ENCODE assay signal across 13 cellular contexts in genomic region chr19:55442372-55443044, GRCh38. TPM values are rescaled to one million over a fixed set of nuclear protein-coding genes. Genes with fewer than 3 reads are reported as not detected.
DNase-seq lines count a peak whose midpoint lies in the region; ATAC-seq and TF ChIP-seq lines count a peak whose summit lies in the region.
"Had no signal": no experiment of that assay in that cellular context is flagged by ENCODE, and none has a peak within 500 bp of the region (broad histone marks: within the 10 kb centered on the region; RNA-seq: fewer than 3 reads in every experiment).

No MANE protein-coding gene starts in this region.

- peaks cover 3% of the 10 kb centered on the region; the same call in 1 of the 2 replicates for H3K4me1 ChIP-seq in HEK293 (ENCODE audit: control insufficient read depth, insufficient read depth, low read length)
- peaks cover 0 to 25% (median 21%) of the 10 kb centered on the region in 4 donors for H3K4me1 ChIP-seq in sigmoid colon

- peaks cover 66 to 89% (median 72%) of the 10 kb centered on the region in 3 donors for H3K27me3 ChIP-seq in sigmoid colon

- no peak overlapping the region for H3K27ac Mint-ChIP-seq in T-helper 17 cell

- ATAC-seq in T-helper 17 cell: peak; percentile 74
- ATAC-seq: lower lobe of right lung had no signal

- TF ChIP-seq CTCF in HEK293 (tag by site-specific recombination; IDR thresholded peaks at IDR 0.05) (no peak), sigmoid colon (IDR thresholded peaks at IDR 0.05) (no peak)

- 1 to 2% methylated on average over 77 of the region's 77 CpGs for whole genome bisulfite sequencing in sigmoid colon, 2 donors

- H3K27ac ChIP-seq in HEK293 (ENCODE audit: extremely low read depth, low read depth, low read length): no peak overlapping the region
- H3K27ac ChIP-seq in sigmoid colon: no peak overlapping the region
- H3K27ac ChIP-seq: lower lobe of right lung, SK-N-MC had no signal

- 0 out of 2 replicates have a peak overlapping the region, but pooled peaks have one; percentile 3 for H3K4me3 ChIP-seq in HEK293 (ENCODE audit: low read depth, low read length)
- H3K4me3 ChIP-seq in sigmoid colon: no peak overlapping the region
- H3K4me3 ChIP-seq: lower lobe of right lung had no signal

- POLR2A ChIA-PET in HEK293 (lab: Yijun Ruan, JAX): interaction anchor here (0.6 kb wide), 1 partner anchor 33 kb away, joined by 5 read pairs; no protein-coding TSS in a partner anchor

- H3K9me3 ChIP-seq in HEK293 (ENCODE audit: control insufficient read depth, insufficient read depth, low read depth, low read length) (no peaks in the 10 kb centered on the region), T-helper 17 cell (ENCODE audit: control insufficient read depth, low read length, poor library complexity, severe bottlenecking) (no peaks in the 10 kb centered on the region), sigmoid colon (no peaks in the 10 kb centered on the region)
- H3K9me3 ChIP-seq: lower lobe of right lung had no signal

- no peak for TF ChIP-seq EP300 in sigmoid colon (IDR thresholded peaks at IDR 0.05)

- peaks cover 19% of the 10 kb centered on the region for H3K4me1 Mint-ChIP-seq in T-helper 17 cell

- H3K36me3 Mint-ChIP-seq in T-helper 17 cell (ENCODE audit: low read depth): peaks cover 9% of the 10 kb centered on the region

- H3K4me3 Mint-ChIP-seq in T-helper 17 cell: peak overlapping the region; percentile 68

- CTCF ChIA-PET in HEK293 (lab: Yijun Ruan, JAX): interaction anchor here (1.7 kb wide), 1 partner anchor 24 kb away, joined by 5 read pairs; no protein-coding TSS in a partner anchor

- DNase-seq in NCI-H1092 treated with DMSO at 0.1 percent for 48 hours (lab: John Stamatoyannopoulos, UW): peak; percentile 22
- no peak for DNase-seq in NCI-H1092 (lab: John Stamatoyannopoulos, UW)
- no peak for DNase-seq in T-helper 17 cell
- DNase-seq in left kidney (ENCODE audit: low read depth, low spot score): peak; percentile 34
- no peak for DNase-seq in NOMO-1 treated with DMSO at 0.1 percent for 48 hours (lab: John Stamatoyannopoulos, UW; ENCODE audit: unreplicated experiment)
- no peak for DNase-seq in sigmoid colon
- no peak for DNase-seq in OCI-M2 (lab: John Stamatoyannopoulos, UW; ENCODE audit: unreplicated experiment)
- DNase-seq: glutamatergic neuron, lower lobe of right lung had no signal

- H3K36me3 ChIP-seq in HEK293 (ENCODE audit: control insufficient read depth in 2 of 2, insufficient read depth in 1 of 2, low read length in 2 of 2) (no peaks in the 10 kb centered on the region), sigmoid colon (no peaks in the 10 kb centered on the region)
- H3K36me3 ChIP-seq: lower lobe of right lung had no signal

- H3K27me3 Mint-ChIP-seq in T-helper 17 cell: peaks cover 58% of the 10 kb centered on the region

- intact Hi-C loops in sigmoid colon (cut with DNase I): no loop called here

- TF ChIP-seq POLR2A in sigmoid colon (IDR thresholded peaks at IDR 0.05): no peak

TF ChIP-seq in HEK293, 187 proteins besides CTCF, POLR2A, EP300 and RAD21:
- TF ChIP-seq ZNF138 (tag by site-specific recombination; IDR thresholded peaks at IDR 0.05; ENCODE audit: borderline replicate concordance) (no peak), ZNF391 (tag by site-specific recombination; IDR thresholded peaks at IDR 0.05; ENCODE audit: borderline replicate concordance, low read depth) (no peak), ZBTB7A (tag by site-specific recombination; IDR thresholded peaks at IDR 0.05; ENCODE audit: low read depth) (no peak), ZNF548 (tag by site-specific recombination; IDR thresholded peaks at IDR 0.05) (no peak), ZBTB20 (tag by site-specific recombination; IDR thresholded peaks at IDR 0.05) (no peak), RBAK (tag by site-specific recombination; IDR thresholded peaks at IDR 0.05) (no peak), ZSCAN5A (tag by site-specific recombination; IDR thresholded peaks at IDR 0.05) (no peak)
TF ChIP-seq in HEK293: peak in this region for 0.

RNA-seq across cellular contexts. Expression of gene SHISA7, which starts 0.6 kb away (rescaled TPM):
- not detected for total RNA-seq in T-helper 17 cell
- total RNA-seq in sigmoid colon: under 1 TPM in 3 of 4 donors, not detected in 1; 0.28 to 0.41 (median 0.36) TPM
- polyA plus RNA-seq in sigmoid colon: under 1 TPM in 1 of 3 donors, not detected in 2; 0.04 TPM
- total RNA-seq: dermis microvascular lymphatic vessel endothelial cell, lower lobe of right lung had no signal

RNA-seq across cellular contexts. Expression of gene ISOC2, which starts 18.9 kb away (rescaled TPM):
- total RNA-seq in T-helper 17 cell (1 to 10 TPM; 6.5 to 7.2 TPM), sigmoid colon (100 to 1,000 TPM in 2 of 4 donors, 10 to 100 TPM in 2; 90.3 to 114 (median 101) TPM)
- 100 to 1,000 TPM; 147 to 173 (median 162) TPM for polyA plus RNA-seq in sigmoid colon

RNA-seq across cellular contexts. Expression of gene C19orf85, which starts 22.0 kb away (rescaled TPM):
- total RNA-seq in T-helper 17 cell (not detected), sigmoid colon (not detected)
- under 1 TPM in 1 of 3 donors, not detected in 2; 0.07 TPM for polyA plus RNA-seq in sigmoid colon
- total RNA-seq: dermis microvascular lymphatic vessel endothelial cell, lower lobe of right lung had no signal
- polyA plus RNA-seq: adipose tissue had no signal

RNA-seq across cellular contexts. Expression of gene ZNF628, which starts 33.9 kb away (rescaled TPM):
- total RNA-seq in T-helper 17 cell (10 to 100 TPM; 19.4 to 25.5 TPM), sigmoid colon (10 to 100 TPM in 1 of 4 donors, 1 to 10 TPM in 3; 1.4 to 15.0 (median 3.7) TPM)
- 10 to 100 TPM in 1 of 3 donors, 1 to 10 TPM in 2; 1.8 to 10.1 (median 2.5) TPM for polyA plus RNA-seq in sigmoid colon

RNA-seq across cellular contexts. Expression of gene UBE2S, which starts 34.9 kb away (rescaled TPM):
- 10 to 100 TPM; 64.6 to 78.1 TPM for total RNA-seq in T-helper 17 cell
- total RNA-seq in sigmoid colon: 10 to 100 TPM; 11.8 to 23.9 (median 14.8) TPM
- 10 to 100 TPM in 2 of 3 donors, 1 to 10 TPM in 1; 6.6 to 32.6 (median 16.2) TPM for polyA plus RNA-seq in sigmoid colon

Comparison
In these comparisons a context has a peak if more than half of its experiments do, and no peak if none do; other contexts are left out.
1. DNase-seq: peak in NCI-H1092 treated with DMSO at 0.1 percent for 48 hours (single experiment) and left kidney (single experiment); none in NCI-H1092 (single experiment), T-helper 17 cell (0 of 3), NOMO-1 treated with DMSO at 0.1 percent for 48 hours (single experiment), sigmoid colon (single experiment) and OCI-M2 (single experiment).
2. RNA of gene ISOC2, which starts 18.9 kb away (total RNA-seq): 90.3 to 114 TPM in sigmoid colon; 6.5 to 7.2 TPM in T-helper 17 cell; every median in the first group is over 10 times any median in the second.